In the genomic region with DNA sequence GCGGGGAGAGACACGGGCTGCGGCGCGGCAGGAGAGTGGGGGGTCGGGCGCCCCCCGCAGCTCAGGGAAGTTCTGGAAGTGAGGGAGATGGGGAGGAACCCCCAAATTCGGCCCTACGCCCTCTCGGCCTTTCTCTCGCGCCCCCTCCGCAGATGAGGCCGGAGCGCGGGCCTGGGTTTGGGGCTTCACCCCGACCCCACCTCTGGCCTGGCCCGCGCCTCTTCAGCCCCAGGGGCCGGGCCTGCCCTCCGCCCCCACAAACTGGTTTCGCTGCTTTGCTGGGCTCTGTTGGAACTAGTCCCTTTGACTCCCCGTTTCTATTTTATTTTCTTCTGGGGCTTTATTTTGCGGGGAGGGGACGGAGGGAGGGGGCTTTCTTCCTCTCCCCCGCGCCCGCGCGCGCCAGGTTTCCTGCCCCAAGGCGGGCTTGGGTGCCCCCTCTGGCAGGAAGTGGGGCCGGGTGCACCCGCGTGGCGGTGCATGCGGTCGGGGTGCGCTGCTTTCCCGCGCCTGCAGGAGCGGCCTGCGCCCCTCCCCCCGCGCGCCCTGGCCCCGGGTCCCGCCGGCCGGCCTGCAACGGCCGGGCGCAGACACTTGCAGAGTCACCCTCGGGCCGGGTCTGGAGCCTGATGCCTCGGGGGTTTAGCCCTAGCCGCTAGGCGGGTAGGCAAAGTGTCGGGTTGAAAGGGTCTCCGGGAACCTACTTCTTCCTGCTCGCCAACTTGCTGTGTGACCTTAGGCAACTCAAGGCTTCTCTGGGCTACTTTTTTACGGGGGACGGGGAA, we compare ENCODE assay signal across 8 cellular contexts. TPM values are rescaled to one million over a fixed set of nuclear protein-coding genes. Genes with fewer than 3 reads are reported as not detected.
DNase-seq lines count a peak whose midpoint lies in the region; ATAC-seq and TF ChIP-seq lines count a peak whose summit lies in the region.

No MANE protein-coding gene starts in this region.

- no peaks in the 10 kb centered on the region for H3K27me3 ChIP-seq in GM06990 (replicated peaks; ENCODE audit: control insufficient read depth, insufficient read depth, low read length)
- H3K27me3 ChIP-seq in right atrium auricular region, result no peaks in the 10 kb centered on the region
- H3K27me3 ChIP-seq in gastrocnemius medialis, result no peaks in the 10 kb centered on the region

- TF ChIP-seq POLR2A in gastrocnemius medialis (IDR thresholded peaks at IDR 0.05), result peak in 1 of 2 donors; percentile 33

- H3K27ac ChIP-seq in right atrium auricular region, result peak overlapping the region; percentile 58 to 73
- peak overlapping the region; percentile 77 to 87 (median 82) for H3K27ac ChIP-seq in gastrocnemius medialis

- peak overlapping the region; percentile 94 for H3K4me3 Mint-ChIP-seq in activated naive CD8-positive, alpha-beta T cell treated with anti-CD3 and anti-CD28 coated beads for 36 hours

- peak overlapping the region; percentile 96 for H3K27ac Mint-ChIP-seq in activated naive CD8-positive, alpha-beta T cell treated with anti-CD3 and anti-CD28 coated beads for 36 hours

- H3K4me1 ChIP-seq in right atrium auricular region (peaks cover 0 to 25% of the 10 kb centered on the region in 2 donors), gastrocnemius medialis (peaks cover 7 to 11% of the 10 kb centered on the region in 2 donors)

- ATAC-seq in HG03135 (IDR thresholded peaks at IDR 0.05; ENCODE audit: unreplicated experiment), result peak; percentile 6
- peak; percentile 26 for ATAC-seq in SK-N-SH treated with all-trans-retinoic acid at 6 μM for 48 hours
- peak; percentile 4 to 12 for ATAC-seq in gastrocnemius medialis
- ATAC-seq in HG03108 (IDR thresholded peaks at IDR 0.05; ENCODE audit: unreplicated experiment), result no peak

- no peaks in the 10 kb centered on the region for H3K9me3 Mint-ChIP-seq in activated naive CD8-positive, alpha-beta T cell treated with anti-CD3 and anti-CD28 coated beads for 36 hours

- peaks cover 4% of the 10 kb centered on the region for H3K27me3 Mint-ChIP-seq in activated naive CD8-positive, alpha-beta T cell treated with anti-CD3 and anti-CD28 coated beads for 36 hours

- H3K4me3 ChIP-seq in GM06990 (replicated peaks; ENCODE audit: low read depth, low read length), result peak overlapping the region; percentile 90
- peak overlapping the region; percentile 61 to 70 for H3K4me3 ChIP-seq in right atrium auricular region
- H3K4me3 ChIP-seq in gastrocnemius medialis, result peak overlapping the region; percentile 66 to 92 (median 80)

- H3K9me3 ChIP-seq in right atrium auricular region (no peaks in the 10 kb centered on the region), gastrocnemius medialis (no peaks in the 10 kb centered on the region)

- H3K4me1 Mint-ChIP-seq in activated naive CD8-positive, alpha-beta T cell treated with anti-CD3 and anti-CD28 coated beads for 36 hours, result peaks cover 54% of the 10 kb centered on the region

- DNase-seq in GM06990 (ENCODE audit: extremely low read depth, insufficient read length) (peak; percentile 85), right atrium auricular region (ENCODE audit: low spot score) (no peak), gastrocnemius medialis (no peak), dedifferentiated amniotic fluid mesenchymal stem cell (ENCODE audit: extremely low spot score) (no peak)
- DNase-seq in activated naive CD8-positive, alpha-beta T cell treated with anti-CD3 and anti-CD28 coated beads for 36 hours, result peak; percentile 86

- H3K36me3 Mint-ChIP-seq in activated naive CD8-positive, alpha-beta T cell treated with anti-CD3 and anti-CD28 coated beads for 36 hours, result peaks cover 43% of the 10 kb centered on the region

- peak; percentile 39 for TF ChIP-seq CTCF in GM06990 (IDR thresholded peaks at IDR 0.05; ENCODE audit: insufficient read depth, low read length, poor library complexity, severe bottlenecking)
- peak; percentile 14 to 52 for TF ChIP-seq CTCF in right atrium auricular region (IDR thresholded peaks at IDR 0.05)
- TF ChIP-seq CTCF in gastrocnemius medialis (IDR thresholded peaks at IDR 0.05 in 4 of 5, conservative IDR thresholded peaks at IDR 0.05 in 1 of 5), result peak in 3 of 5 experiments; percentile 32 to 41 (median 34)

- peaks cover 19% of the 10 kb centered on the region for H3K36me3 ChIP-seq in GM06990 (ENCODE audit: control insufficient read depth, insufficient read depth, low read length)
- H3K36me3 ChIP-seq in right atrium auricular region, result no peaks in the 10 kb centered on the region
- peaks cover 0 to 15% of the 10 kb centered on the region in 2 donors for H3K36me3 ChIP-seq in gastrocnemius medialis

- intact Hi-C loops in gastrocnemius medialis (cut with DNase I; ENCODE audit: low total_unique reads), result no loop called here

- in situ Hi-C loops in gastrocnemius medialis (cut with MboI; ENCODE audit: low sequenced_read_pairs in 4 of 4), result no loop called here

TF ChIP-seq in SK-N-SH treated with all-trans-retinoic acid at 6 μM for 48 hours, 23 proteins besides CTCF, POLR2A, EP300 and RAD21:
- no peak for TF ChIP-seq ZFP3 (CRISPR knock-in tag; IDR thresholded peaks at IDR 0.05)
- TF ChIP-seq, protein P1, sequence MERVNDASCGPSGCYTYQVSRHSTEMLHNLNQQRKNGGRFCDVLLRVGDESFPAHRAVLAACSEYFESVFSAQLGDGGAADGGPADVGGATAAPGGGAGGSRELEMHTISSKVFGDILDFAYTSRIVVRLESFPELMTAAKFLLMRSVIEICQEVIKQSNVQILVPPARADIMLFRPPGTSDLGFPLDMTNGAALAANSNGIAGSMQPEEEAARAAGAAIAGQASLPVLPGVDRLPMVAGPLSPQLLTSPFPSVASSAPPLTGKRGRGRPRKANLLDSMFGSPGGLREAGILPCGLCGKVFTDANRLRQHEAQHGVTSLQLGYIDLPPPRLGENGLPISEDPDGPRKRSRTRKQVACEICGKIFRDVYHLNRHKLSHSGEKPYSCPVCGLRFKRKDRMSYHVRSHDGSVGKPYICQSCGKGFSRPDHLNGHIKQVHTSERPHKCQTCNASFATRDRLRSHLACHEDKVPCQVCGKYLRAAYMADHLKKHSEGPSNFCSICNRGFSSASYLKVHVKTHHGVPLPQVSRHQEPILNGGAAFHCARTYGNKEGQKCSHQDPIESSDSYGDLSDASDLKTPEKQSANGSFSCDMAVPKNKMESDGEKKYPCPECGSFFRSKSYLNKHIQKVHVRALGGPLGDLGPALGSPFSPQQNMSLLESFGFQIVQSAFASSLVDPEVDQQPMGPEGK (CRISPR knock-in tag; IDR thresholded peaks at IDR 0.05; ENCODE audit: borderline replicate concordance), result 0 out of 2 replicates have a peak, but pooled peaks have one; percentile 40
TF ChIP-seq in SK-N-SH treated with all-trans-retinoic acid at 6 μM for 48 hours: peak in this region for 1.

RNA-seq across cellular contexts. Expression of a gene that starts 1.2 kb away (rescaled TPM):
- total RNA-seq in activated naive CD8-positive, alpha-beta T cell treated with anti-CD3 and anti-CD28 coated beads for 36 hours, result 100 to 1,000 TPM; 803 to 814 TPM
- total RNA-seq in right atrium auricular region (10 to 100 TPM; 29.6 to 37.8 TPM), gastrocnemius medialis (100 to 1,000 TPM in 3 of 4 donors, 10 to 100 TPM in 1; 74.1 to 163 (median 154) TPM)

RNA-seq across cellular contexts. Expression of a gene that starts 10.9 kb away (rescaled TPM):
- total RNA-seq in activated naive CD8-positive, alpha-beta T cell treated with anti-CD3 and anti-CD28 coated beads for 36 hours, result 10 to 100 TPM; 13.1 to 14.2 TPM
- total RNA-seq in right atrium auricular region (10 to 100 TPM; 21.7 to 29.4 TPM), gastrocnemius medialis (10 to 100 TPM; 21.4 to 39.5 (median 33.4) TPM)

Comparison
In these comparisons a context has a peak if more than half of its experiments do, and no peak if none do; other contexts are left out.
1. DNase-seq: peak in GM06990 (single experiment) and activated naive CD8-positive, alpha-beta T cell treated with anti-CD3 and anti-CD28 coated beads for 36 hours (single experiment); none in right atrium auricular region (single experiment), gastrocnemius medialis (0 of 2) and dedifferentiated amniotic fluid mesenchymal stem cell (single experiment).
2. RNA of a gene that starts 1.2 kb away (total RNA-seq): 803 to 814 TPM in activated naive CD8-positive, alpha-beta T cell treated with anti-CD3 and anti-CD28 coated beads for 36 hours; 74.1 to 163 TPM in gastrocnemius medialis and 29.6 to 37.8 TPM in right atrium auricular region; every median in the first group is over 4 times any median in the second.
3. Peak in every context shown above with its lines, with median percentiles within 50 percentile points of each other: H3K4me3 ChIP-seq and CTCF ChIP-seq.